In genomic region chr6:134748484-134748883, GRCh38 we compare ENCODE assay signal across 39 cellular contexts.
"Had no signal": no experiment of that assay in that cellular context is flagged by ENCODE, and none has a peak within 500 bp of the region (broad histone marks: within the 10 kb centered on the region; RNA-seq: fewer than 3 reads in every experiment).

No MANE protein-coding gene starts in this region.

- H3K4me1 Mint-ChIP-seq: activated naive CD4-positive, alpha-beta T cell treated with anti-CD3 and anti-CD28 coated beads, Interleukin-2, amount 10 ng/mL, durations not matched to agents 7 days and 5 days; activated naive CD4-positive, alpha-beta T cell treated with anti-CD3 and anti-CD28 coated beads, Interleukin-2, amount 50 U/mL, for 24 hours; activated naive CD8-positive, alpha-beta T cell treated with anti-CD3 and anti-CD28 coated beads for 36 hours; activated naive CD8-positive, alpha-beta T cell treated with anti-CD3 and anti-CD28 coated beads, Interleukin-2, amount 10 ng/mL, durations not matched to agents 7 days and 5 days; activated naive CD8-positive, alpha-beta T cell treated with anti-CD3 and anti-CD28 coated beads, Interleukin-2, amount 50 U/mL, for 24 hours; activated T-helper 17 cell treated with anti-CD3 and anti-CD28 coated beads, Interleukin-2, amount 50 U/mL, for 72 hours; central memory CD8-positive, alpha-beta T cell had no signal

- H3K4me3 Mint-ChIP-seq: activated naive CD4-positive, alpha-beta T cell treated with anti-CD3 and anti-CD28 coated beads for 36 hours; activated naive CD4-positive, alpha-beta T cell treated with anti-CD3 and anti-CD28 coated beads, Interleukin-2, amount 10 ng/mL, durations not matched to agents 7 days and 5 days; activated naive CD4-positive, alpha-beta T cell treated with anti-CD3 and anti-CD28 coated beads, Interleukin-2, amount 50 U/mL, for 24 hours; activated naive CD8-positive, alpha-beta T cell; activated naive CD8-positive, alpha-beta T cell treated with anti-CD3 and anti-CD28 coated beads for 36 hours; activated naive CD8-positive, alpha-beta T cell treated with anti-CD3 and anti-CD28 coated beads, Interleukin-2, amount 10 ng/mL, durations not matched to agents 7 days and 5 days; activated naive CD8-positive, alpha-beta T cell treated with anti-CD3 and anti-CD28 coated beads, Interleukin-2, amount 50 U/mL, for 24 hours; activated T-cell treated with anti-CD3 and anti-CD28 coated beads, Interleukin-2, amount 50 U/mL, for 24 hours; activated T-cell treated with anti-CD3 and anti-CD28 coated beads, Interleukin-2, amount 50 U/mL, for 4 hours; activated T-cell treated with anti-CD3 and anti-CD28 coated beads, Interleukin-2, amount 50 U/mL, for 72 hours; activated T-helper 1 cell treated with anti-CD3 and anti-CD28 coated beads, Interleukin-12 subunit alpha, Interleukin-12 subunit beta, Interleukin-2, Interleukin-4 antibody, amounts not matched to agents 30 ng/mL and 10 ng/mL and 1 ng/mL, durations not matched to agents 14 hours and 24 hours and 36 hours; activated T-helper 17 cell treated with anti-CD3 and anti-CD28 coated beads, Interleukin-2, amount 50 U/mL, for 72 hours; brain; central memory CD8-positive, alpha-beta T cell had no signal

- H3K36me3 ChIP-seq: adrenal gland, ascending aorta, brain microvascular endothelial cell, breast epithelium, cardiac muscle cell had no signal

- H3K27me3 Mint-ChIP-seq: activated naive CD4-positive, alpha-beta T cell treated with anti-CD3 and anti-CD28 coated beads, Interleukin-2, amount 10 ng/mL, durations not matched to agents 7 days and 5 days; brain had no signal

- H3K27me3 ChIP-seq: adrenal gland, ascending aorta, body of pancreas, brain microvascular endothelial cell, breast epithelium, cardiac muscle cell had no signal

- ATAC-seq: activated naive CD4-positive, alpha-beta T cell treated with anti-CD3 and anti-CD28 coated beads, Interleukin-2, amount 50 U/mL, for 72 hours; activated naive CD8-positive, alpha-beta T cell treated with anti-CD3 and anti-CD28 coated beads, Interleukin-2, amount 50 U/mL, for 24 hours; activated T-cell treated with anti-CD3 and anti-CD28 coated beads, Interleukin-2, amount 50 U/mL, for 4 hours; activated T-cell treated with anti-CD3 and anti-CD28 coated beads, Interleukin-2, amount 50 U/mL, for 72 hours; activated T-helper 17 cell treated with anti-CD3 and anti-CD28 coated beads, Interleukin-2, amount 50 U/mL, for 72 hours; body of pancreas had no signal

- H3K9me3 ChIP-seq: adrenal gland, ascending aorta, body of pancreas, breast epithelium had no signal

- H3K36me3 Mint-ChIP-seq: activated naive CD4-positive, alpha-beta T cell treated with anti-CD3 and anti-CD28 coated beads, Interleukin-2, amount 10 ng/mL, durations not matched to agents 7 days and 5 days; activated naive CD4-positive, alpha-beta T cell treated with anti-CD3 and anti-CD28 coated beads, Interleukin-2, amount 50 U/mL, for 24 hours; activated naive CD4-positive, alpha-beta T cell treated with anti-CD3 and anti-CD28 coated beads, Interleukin-2, amount 50 U/mL, for 72 hours; activated naive CD8-positive, alpha-beta T cell; activated naive CD8-positive, alpha-beta T cell treated with anti-CD3 and anti-CD28 coated beads for 36 hours; activated naive CD8-positive, alpha-beta T cell treated with anti-CD3 and anti-CD28 coated beads, Interleukin-2, amount 10 ng/mL, durations not matched to agents 7 days and 5 days; brain had no signal

- H3K9me3 Mint-ChIP-seq: activated naive CD4-positive, alpha-beta T cell treated with anti-CD3 and anti-CD28 coated beads for 36 hours; activated naive CD4-positive, alpha-beta T cell treated with anti-CD3 and anti-CD28 coated beads, Interleukin-2, amount 10 ng/mL, durations not matched to agents 7 days and 5 days; activated naive CD4-positive, alpha-beta T cell treated with anti-CD3 and anti-CD28 coated beads, Interleukin-2, amount 50 U/mL, for 24 hours; activated naive CD8-positive, alpha-beta T cell treated with anti-CD3 and anti-CD28 coated beads for 36 hours; activated naive CD8-positive, alpha-beta T cell treated with anti-CD3 and anti-CD28 coated beads, Interleukin-2, amount 10 ng/mL, durations not matched to agents 7 days and 5 days; activated T-cell treated with anti-CD3 and anti-CD28 coated beads, Interleukin-2, amount 50 U/mL, for 24 hours; activated T-cell treated with anti-CD3 and anti-CD28 coated beads, Interleukin-2, amount 50 U/mL, for 4 hours; activated T-cell treated with anti-CD3 and anti-CD28 coated beads, Interleukin-2, amount 50 U/mL, for 72 hours; activated T-helper 1 cell treated with anti-CD3 and anti-CD28 coated beads, Interleukin-12 subunit alpha, Interleukin-12 subunit beta, Interleukin-2, Interleukin-4 antibody, amounts not matched to agents 30 ng/mL and 10 ng/mL and 1 ng/mL, durations not matched to agents 14 hours and 24 hours and 36 hours; activated T-helper 17 cell treated with anti-CD3 and anti-CD28 coated beads, Interleukin-2, amount 50 U/mL, for 72 hours; activated T-helper 2 cell treated with anti-CD3 and anti-CD28 coated beads, Interferon-gamma antibody, Interleukin-2, Interleukin-4, amounts not matched to agents 10 μg/mL and 5 μg/mL and 100 μg/mL, durations not matched to agents 14 hours and 24 hours and 36 hours; central memory CD8-positive, alpha-beta T cell had no signal

- H3K4me1 ChIP-seq: adrenal gland, ascending aorta, breast epithelium had no signal

- FAIRE-seq: astrocyte, bronchial epithelial cell had no signal

- DNase-seq: activated effector memory CD4-positive, alpha-beta T cell treated with anti-CD3 and anti-CD28 coated beads, Interleukin-2, amount 50 U/mL, for 16 hours; activated effector memory CD4-positive, alpha-beta T cell treated with Interleukin-2 at 50 U/mL for 16 hours; activated gamma-delta T cell; activated gamma-delta T cell treated with Interleukin-2 at 50 U/mL for 16 hours; activated naive CD4-positive, alpha-beta T cell; activated naive CD4-positive, alpha-beta T cell treated with anti-CD3 and anti-CD28 coated beads for 36 hours; activated naive CD4-positive, alpha-beta T cell treated with anti-CD3 and anti-CD28 coated beads, Interleukin-2, amount 10 ng/mL, durations not matched to agents 7 days and 5 days; activated naive CD4-positive, alpha-beta T cell treated with anti-CD3 and anti-CD28 coated beads, Interleukin-2, amount 50 U/mL, for 16 hours; activated naive CD4-positive, alpha-beta T cell treated with Interleukin-2 at 50 U/mL for 16 hours; activated naive CD8-positive, alpha-beta T cell treated with anti-CD3 and anti-CD28 coated beads for 36 hours; activated naive CD8-positive, alpha-beta T cell treated with anti-CD3 and anti-CD28 coated beads, Interleukin-2, amount 10 ng/mL, durations not matched to agents 7 days and 5 days; activated naive CD8-positive, alpha-beta T cell treated with anti-CD3 and anti-CD28 coated beads, Interleukin-2, amount 50 U/mL, for 24 hours; activated T-cell treated with anti-CD3 and anti-CD28 coated beads, Interleukin-2, amount 50 U/mL, for 24 hours; activated T-cell treated with anti-CD3 and anti-CD28 coated beads, Interleukin-2, amount 50 U/mL, for 4 hours; activated T-cell treated with anti-CD3 and anti-CD28 coated beads, Interleukin-2, amount 50 U/mL, for 48 hours; activated T-cell treated with anti-CD3 and anti-CD28 coated beads, Interleukin-2, amount 50 U/mL, for 72 hours; adrenal gland; amniotic stem cell; amygdala; anterior cingulate cortex; aorta; body of pancreas; brain microvascular endothelial cell; caudate nucleus; central memory CD4-positive, alpha-beta T cell; cerebellar nuclear complex had no signal

- H3K4me3 ChIP-seq: adrenal gland, ascending aorta, body of pancreas, breast epithelium, cardiac muscle cell had no signal

- H3K27ac ChIP-seq: adrenal gland, ascending aorta, body of pancreas, brain microvascular endothelial cell, breast epithelium, cardiac muscle cell had no signal

- H3K27ac Mint-ChIP-seq: activated naive CD4-positive, alpha-beta T cell treated with anti-CD3 and anti-CD28 coated beads for 36 hours; activated naive CD4-positive, alpha-beta T cell treated with anti-CD3 and anti-CD28 coated beads, Interleukin-2, amount 10 ng/mL, durations not matched to agents 7 days and 5 days; activated naive CD4-positive, alpha-beta T cell treated with anti-CD3 and anti-CD28 coated beads, Interleukin-2, amount 50 U/mL, for 24 hours; activated naive CD4-positive, alpha-beta T cell treated with anti-CD3 and anti-CD28 coated beads, Interleukin-2, amount 50 U/mL, for 72 hours; activated naive CD8-positive, alpha-beta T cell; activated naive CD8-positive, alpha-beta T cell treated with anti-CD3 and anti-CD28 coated beads for 36 hours; activated naive CD8-positive, alpha-beta T cell treated with anti-CD3 and anti-CD28 coated beads, Interleukin-2, amount 10 ng/mL, durations not matched to agents 7 days and 5 days; activated naive CD8-positive, alpha-beta T cell treated with anti-CD3 and anti-CD28 coated beads, Interleukin-2, amount 50 U/mL, for 24 hours; activated T-cell treated with anti-CD3 and anti-CD28 coated beads, Interleukin-2, amount 50 U/mL, for 24 hours; activated T-cell treated with anti-CD3 and anti-CD28 coated beads, Interleukin-2, amount 50 U/mL, for 72 hours; activated T-helper 1 cell treated with anti-CD3 and anti-CD28 coated beads, Interleukin-12 subunit alpha, Interleukin-12 subunit beta, Interleukin-2, Interleukin-4 antibody, amounts not matched to agents 30 ng/mL and 10 ng/mL and 1 ng/mL, durations not matched to agents 14 hours and 24 hours and 36 hours; activated T-helper 17 cell treated with anti-CD3 and anti-CD28 coated beads, Interleukin-2, amount 50 U/mL, for 72 hours; activated T-helper 2 cell treated with anti-CD3 and anti-CD28 coated beads, Interferon-gamma antibody, Interleukin-2, Interleukin-4, amounts not matched to agents 10 μg/mL and 5 μg/mL and 100 μg/mL, durations not matched to agents 14 hours and 24 hours and 36 hours; brain had no signal
